Comparison of ENCODE assay signal across 28 cellular contexts in the genomic region with DNA sequence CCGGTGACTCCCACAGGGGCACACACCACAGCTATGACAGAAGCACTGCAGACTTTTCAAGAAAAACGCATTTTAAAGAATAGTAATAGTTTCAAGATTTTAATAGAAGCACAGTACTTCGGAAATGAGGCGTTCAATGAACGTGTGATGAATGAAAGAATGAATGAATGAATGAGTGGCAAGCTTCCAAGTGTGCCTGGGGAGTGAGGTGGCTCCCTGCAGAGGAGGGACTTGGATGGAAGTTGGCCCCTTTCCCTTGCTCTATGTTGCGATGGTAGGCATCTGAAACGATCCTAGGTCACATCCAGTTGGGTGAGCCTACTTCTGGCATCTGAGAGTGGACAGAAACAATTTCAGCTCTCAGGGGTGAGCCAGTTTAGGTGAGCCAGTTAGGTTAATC.
"Had no signal": no experiment of that assay in that cellular context is flagged by ENCODE, and none has a peak within 500 bp of the region (broad histone marks: within the 10 kb centered on the region; RNA-seq: fewer than 3 reads in every experiment).

No MANE protein-coding gene starts in this region.

- H3K36me3 ChIP-seq: ascending aorta, MG63, Peyer's patch, SJSA1 had no signal

- H3K27ac ChIP-seq: ascending aorta, body of pancreas, Peyer's patch, RWPE1, SJSA1 had no signal

- H3K9me3 ChIP-seq: ascending aorta, body of pancreas, MG63, Peyer's patch, SJSA1 had no signal

- FAIRE-seq: bronchial epithelial cell had no signal

- DNase-seq: activated CD4-positive, alpha-beta T cell treated with anti-CD3 and anti-CD28 coated beads, Interleukin-2, amount 10 ng/mL, durations not matched to agents 24 days and 14 days; activated CD4-positive, alpha-beta T cell treated with anti-CD3 and anti-CD28 coated beads, Interleukin-2, amount 50 U/mL, for 48 hours; activated CD4-positive, CD25-positive, alpha-beta regulatory T cell treated with anti-CD3 and anti-CD28 coated beads, Interleukin-2, amount 50 U/mL, for 72 hours; activated CD8-positive, alpha-beta memory T cell treated with anti-CD3 and anti-CD28 coated beads, Interleukin-2, amount 10 ng/mL, durations not matched to agents 7 days and 5 days; activated effector memory CD4-positive, alpha-beta T cell treated with Interleukin-2 at 50 U/mL for 16 hours; activated naive CD4-positive, alpha-beta T cell; activated naive CD8-positive, alpha-beta T cell treated with anti-CD3 and anti-CD28 coated beads, Interleukin-2, amount 50 U/mL, for 24 hours; activated T-cell treated with anti-CD3 and anti-CD28 coated beads, Interleukin-2, amount 50 U/mL, for 24 hours; amniotic stem cell; body of pancreas; central memory CD4-positive, alpha-beta T cell; MG63; NCI-H1105; NCI-H1436; NCI-H1694 treated with DMSO at 0.1 percent for 48 hours; NCI-H2029 treated with DMSO at 0.1 percent for 48 hours; NCI-H345; NCI-H510A; NCI-H526 treated with DMSO at 0.1 percent for 48 hours; Peyer's patch; Right ventricle myocardium superior; T-helper 17 cell; T-helper 9 cell had no signal

- H3K27me3 ChIP-seq: ascending aorta, body of pancreas, MG63, Peyer's patch, SJSA1 had no signal

- H3K4me3 ChIP-seq: ascending aorta, body of pancreas, MG63, Peyer's patch, SJSA1 had no signal

- ATAC-seq: activated CD8-positive, alpha-beta memory T cell treated with anti-CD3 and anti-CD28 coated beads, Interleukin-2, amount 10 ng/mL, durations not matched to agents 7 days and 5 days; activated naive CD8-positive, alpha-beta T cell treated with anti-CD3 and anti-CD28 coated beads, Interleukin-2, amount 50 U/mL, for 24 hours; body of pancreas; T-helper 17 cell; WTC11 had no signal
